22 cellular contexts compared by ENCODE assay signal in the genomic region with DNA sequence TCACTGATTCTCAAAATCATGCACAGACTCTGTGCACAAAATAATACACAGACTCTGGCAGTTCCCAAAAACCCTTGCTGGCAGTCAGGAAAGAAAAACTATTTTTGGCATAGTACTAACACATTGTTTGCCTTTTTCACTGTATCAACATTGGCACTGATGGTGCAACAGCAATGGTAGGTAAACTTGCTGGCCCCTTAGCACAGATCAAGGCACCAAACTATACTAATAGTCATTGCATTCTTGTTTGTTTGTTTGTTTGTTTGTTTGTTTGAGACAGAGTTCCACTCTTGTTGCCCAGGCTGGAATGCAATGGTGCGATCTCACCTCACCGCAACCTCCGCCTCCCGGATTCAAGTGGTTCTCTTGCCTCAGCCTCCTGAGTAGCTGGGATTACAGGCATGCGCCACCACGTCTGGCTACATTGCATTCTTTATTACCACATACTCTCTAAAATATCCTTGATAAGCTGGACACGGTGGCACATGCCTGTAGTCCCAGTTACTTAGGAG.
"Had no signal": no experiment of that assay in that cellular context is flagged by ENCODE, and none has a peak within 500 bp of the region (broad histone marks: within the 10 kb centered on the region; RNA-seq: fewer than 3 reads in every experiment).

No MANE protein-coding gene starts in this region.

- ATAC-seq: activated CD8-positive, alpha-beta memory T cell treated with anti-CD3 and anti-CD28 coated beads, Interleukin-2, amount 10 ng/mL, durations not matched to agents 7 days and 5 days; activated CD8-positive, alpha-beta T cell treated with anti-CD3 and anti-CD28 coated beads for 36 hours; activated naive CD8-positive, alpha-beta T cell treated with anti-CD3 and anti-CD28 coated beads, Interleukin-2, amount 50 U/mL, for 24 hours; sciatic nerve; stimulated activated effector memory CD8-positive, alpha-beta T cell treated with anti-CD3 and anti-CD28 coated beads, Interleukin-12 subunit alpha, Interleukin-12 subunit beta, amount 100 ng/mL, for 72 hours; stimulated activated naive CD8-positive, alpha-beta T cell treated with anti-CD3 and anti-CD28 coated beads, Interleukin-15, amount 100 ng/mL, for 72 hours had no signal

- H3K4me1 ChIP-seq: parathyroid adenoma, tibial artery had no signal

- H3K27me3 ChIP-seq: cardiac muscle cell, tibial artery had no signal

- H3K27ac ChIP-seq: cardiac muscle cell, parathyroid adenoma, tibial artery, VCaP had no signal

- DNase-seq: activated CD4-positive, alpha-beta T cell treated with anti-CD3 and anti-CD28 coated beads, Interleukin-2, amount 10 ng/mL, durations not matched to agents 7 days and 5 days; activated CD4-positive, CD25-positive, alpha-beta regulatory T cell treated with anti-CD3 and anti-CD28 coated beads, Interleukin-2, amount 50 U/mL, for 72 hours; activated CD8-positive, alpha-beta memory T cell treated with anti-CD3 and anti-CD28 coated beads, Interleukin-2, amount 10 ng/mL, durations not matched to agents 7 days and 5 days; activated CD8-positive, alpha-beta T cell treated with anti-CD3 and anti-CD28 coated beads for 36 hours; activated effector memory CD4-positive, alpha-beta T cell treated with anti-CD3 and anti-CD28 coated beads, Interleukin-2, amount 50 U/mL, for 16 hours; activated naive CD4-positive, alpha-beta T cell treated with anti-CD3 and anti-CD28 coated beads, Interleukin-2, amount 50 U/mL, for 16 hours; activated naive CD8-positive, alpha-beta T cell treated with anti-CD3 and anti-CD28 coated beads, Interleukin-2, amount 50 U/mL, for 24 hours; activated T-cell treated with anti-CD3 and anti-CD28 coated beads for 4 hours; effector CD8-positive, alpha-beta T cell; erythroblast; foreskin fibroblast; kidney; mesenchymal stem cell; small intestine; stimulated activated CD4-positive, alpha-beta T cell treated with anti-CD3 and anti-CD28 coated beads, Interleukin-2, amount 100 ng/mL, for 24 hours; stimulated activated naive CD8-positive, alpha-beta T cell treated with anti-CD3 and anti-CD28 coated beads, Interleukin-15, amount 100 ng/mL, for 72 hours; tibial artery had no signal

- H3K9ac ChIP-seq: parathyroid adenoma had no signal

- H3K79me2 ChIP-seq: parathyroid adenoma had no signal

- H3K9me3 ChIP-seq: tibial artery had no signal

- H3K36me3 ChIP-seq: cardiac muscle cell, tibial artery had no signal

- H2AFZ ChIP-seq: parathyroid adenoma had no signal

- H3K4me3 ChIP-seq: cardiac muscle cell, tibial artery had no signal
